In the genomic region with DNA sequence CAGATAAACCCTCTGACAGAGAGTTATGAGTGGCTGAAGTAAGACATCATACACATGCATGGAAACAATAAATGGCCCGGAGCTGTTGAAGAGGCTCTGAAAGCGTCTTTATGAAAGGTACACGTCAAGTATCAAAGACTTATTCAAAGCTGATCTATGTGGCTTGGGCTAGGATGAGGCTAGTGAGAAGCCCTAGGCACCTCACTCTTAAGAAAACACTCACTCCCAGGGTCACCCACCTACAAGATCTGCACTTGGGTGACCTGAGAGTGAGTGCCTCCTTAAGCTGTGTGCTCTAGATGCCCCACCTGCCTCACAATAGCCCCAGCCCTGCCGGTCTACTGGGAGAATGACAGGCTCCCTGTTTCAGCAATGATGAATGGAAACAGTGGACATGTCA, we compare ENCODE assay signal across 1 cellular context.
TF ChIP-seq lines count a peak whose summit lies in the region.

No MANE protein-coding gene starts in this region.

TF ChIP-seq in GM12878, 131 proteins besides CTCF, POLR2A, EP300 and RAD21:
- TF ChIP-seq, protein P1, sequence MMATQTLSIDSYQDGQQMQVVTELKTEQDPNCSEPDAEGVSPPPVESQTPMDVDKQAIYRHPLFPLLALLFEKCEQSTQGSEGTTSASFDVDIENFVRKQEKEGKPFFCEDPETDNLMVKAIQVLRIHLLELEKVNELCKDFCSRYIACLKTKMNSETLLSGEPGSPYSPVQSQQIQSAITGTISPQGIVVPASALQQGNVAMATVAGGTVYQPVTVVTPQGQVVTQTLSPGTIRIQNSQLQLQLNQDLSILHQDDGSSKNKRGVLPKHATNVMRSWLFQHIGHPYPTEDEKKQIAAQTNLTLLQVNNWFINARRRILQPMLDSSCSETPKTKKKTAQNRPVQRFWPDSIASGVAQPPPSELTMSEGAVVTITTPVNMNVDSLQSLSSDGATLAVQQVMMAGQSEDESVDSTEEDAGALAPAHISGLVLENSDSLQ (IDR thresholded peaks at IDR 0.05) = no peak
- TF ChIP-seq SMARCA5 (IDR thresholded peaks at IDR 0.05) = no peak
- TF ChIP-seq POLR2AphosphoS5 (IDR thresholded peaks at IDR 0.05; ENCODE audit: low read length) = no peak
- no peak for TF ChIP-seq IKZF1 (conservative IDR thresholded peaks at IDR 0.05)
